Comparison of ENCODE assay signal across 9 cellular contexts in the genomic region with DNA sequence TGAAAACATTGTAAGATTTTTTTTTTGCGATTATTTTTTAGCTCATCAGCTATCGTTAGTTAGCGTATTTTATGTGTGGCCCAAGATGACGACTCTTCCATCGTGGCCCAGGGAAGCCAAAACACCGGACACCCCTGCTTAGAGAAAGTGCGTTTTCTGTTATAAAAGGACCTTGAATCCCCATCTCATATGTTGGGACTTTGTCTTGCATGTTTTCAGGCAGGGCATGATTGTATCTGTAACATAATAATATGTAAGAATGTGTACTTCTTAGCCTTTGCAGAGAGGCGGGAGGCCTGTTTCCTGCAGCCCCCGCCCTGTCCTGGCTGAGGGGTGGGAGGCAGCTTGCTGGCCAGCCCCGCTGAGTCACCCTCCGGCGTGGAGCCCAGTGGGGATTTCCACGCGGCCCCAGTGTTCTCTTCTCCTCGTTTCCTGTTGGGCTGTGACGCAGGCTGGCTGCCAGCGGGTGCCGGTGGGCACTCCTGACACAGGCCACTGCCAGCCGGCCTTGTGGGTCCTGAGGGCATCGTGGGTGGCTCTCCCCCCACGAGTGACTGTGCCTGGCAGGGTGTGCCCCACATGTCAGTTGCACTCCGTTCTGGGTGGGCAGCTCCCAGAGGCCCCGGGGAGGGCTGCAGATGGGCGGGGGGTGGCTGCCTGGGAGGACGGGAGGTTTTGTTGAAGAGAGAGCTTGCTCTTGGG. TPM values are rescaled to one million over a fixed set of nuclear protein-coding genes. Genes with fewer than 3 reads are reported as not detected.
DNase-seq lines count a peak whose midpoint lies in the region; ATAC-seq and TF ChIP-seq lines count a peak whose summit lies in the region.
"Had no signal": no experiment of that assay in that cellular context is flagged by ENCODE, and none has a peak within 500 bp of the region (broad histone marks: within the 10 kb centered on the region; RNA-seq: fewer than 3 reads in every experiment).

No MANE protein-coding gene starts in this region.

- peak overlapping the region; percentile 97 for H3K27ac Mint-ChIP-seq in activated T-helper 1 cell treated with anti-CD3 and anti-CD28 coated beads, Interleukin-12 subunit alpha, Interleukin-12 subunit beta, Interleukin-2, Interleukin-4 antibody, amounts not matched to agents 30 ng/mL and 10 ng/mL and 1 ng/mL, durations not matched to agents 14 hours and 24 hours and 36 hours

- no peak overlapping the region for H3K4me3 ChIP-seq in fibroblast of lung (replicated peaks in 1 of 4; ENCODE audit: control extremely low read depth in 1 of 4, insufficient read depth in 1 of 4, low read depth in 3 of 4, low read length in 4 of 4)
- peak overlapping the region; percentile 43 to 66 for H3K4me3 ChIP-seq in stomach smooth muscle (ENCODE audit: low read length in 2 of 2)

- H3K36me3 ChIP-seq in fibroblast of lung (ENCODE audit: control insufficient read depth, insufficient read depth, low read length) (peaks cover 14% of the 10 kb centered on the region), stomach smooth muscle (ENCODE audit: control insufficient read depth in 2 of 2, insufficient read depth in 2 of 2, low read length in 2 of 2) (no peaks in the 10 kb centered on the region)

- H3K9me3 Mint-ChIP-seq in activated T-helper 1 cell treated with anti-CD3 and anti-CD28 coated beads, Interleukin-12 subunit alpha, Interleukin-12 subunit beta, Interleukin-2, Interleukin-4 antibody, amounts not matched to agents 30 ng/mL and 10 ng/mL and 1 ng/mL, durations not matched to agents 14 hours and 24 hours and 36 hours: peaks cover 4% of the 10 kb centered on the region

- peak overlapping the region; percentile 28 for H3K4me2 ChIP-seq in fibroblast of lung (ENCODE audit: extremely low read depth, insufficient read depth, low read length)

- H3K4me3 Mint-ChIP-seq in activated T-helper 1 cell treated with anti-CD3 and anti-CD28 coated beads, Interleukin-12 subunit alpha, Interleukin-12 subunit beta, Interleukin-2, Interleukin-4 antibody, amounts not matched to agents 30 ng/mL and 10 ng/mL and 1 ng/mL, durations not matched to agents 14 hours and 24 hours and 36 hours: peak overlapping the region; percentile 84

- H3K27me3 ChIP-seq in fibroblast of lung (ENCODE audit: control insufficient read depth, insufficient read depth, low read length) (no peaks in the 10 kb centered on the region), stomach smooth muscle (ENCODE audit: control insufficient read depth in 1 of 2, insufficient read depth in 2 of 2, low read length in 2 of 2) (no peaks in the 10 kb centered on the region)

- H3K27me3 Mint-ChIP-seq in activated T-helper 1 cell treated with anti-CD3 and anti-CD28 coated beads, Interleukin-12 subunit alpha, Interleukin-12 subunit beta, Interleukin-2, Interleukin-4 antibody, amounts not matched to agents 30 ng/mL and 10 ng/mL and 1 ng/mL, durations not matched to agents 14 hours and 24 hours and 36 hours (ENCODE audit: insufficient read depth): no peaks in the 10 kb centered on the region

- H3K9me3 ChIP-seq in fibroblast of lung (ENCODE audit: control insufficient read depth, insufficient read depth, low read depth, low read length) (no peaks in the 10 kb centered on the region), stomach smooth muscle (ENCODE audit: control insufficient read depth in 2 of 2, low read length in 2 of 2) (no peaks in the 10 kb centered on the region)

- DNase-seq in A172 (ENCODE audit: low spot score) (peak; percentile 78), NAMALWA (ENCODE audit: low spot score) (peak; percentile 69), fibroblast of lung (ENCODE audit: low read depth in 2 of 2) (peak; percentile 92 to 95), nucleus accumbens (lab: John Stamatoyannopoulos, UW) (peak in 47 of 56 donors; percentile 5 to 81 (median 37)), NCI-H1105 (lab: John Stamatoyannopoulos, UW) (no peak)
- DNase-seq in activated T-helper 1 cell treated with anti-CD3 and anti-CD28 coated beads, Interleukin-12 subunit alpha, Interleukin-12 subunit beta, Interleukin-2, Interleukin-4 antibody, amounts not matched to agents 30 ng/mL and 10 ng/mL and 1 ng/mL, durations not matched to agents 14 hours and 24 hours and 36 hours (ENCODE audit: low spot score): peak; percentile 88

- ATAC-seq in GM19452 (IDR thresholded peaks at IDR 0.05; ENCODE audit: unreplicated experiment): peak; percentile 77

- H3K4me1 ChIP-seq in fibroblast of lung (ENCODE audit: control insufficient read depth, extremely low read depth, insufficient read depth, low read length): peaks cover 68% of the 10 kb centered on the region
- H3K4me1 ChIP-seq in stomach smooth muscle (ENCODE audit: control insufficient read depth, insufficient read depth, low read length): peaks cover 52% of the 10 kb centered on the region

- H3K27ac ChIP-seq in fibroblast of lung (ENCODE audit: insufficient read depth, low read length) (peak overlapping the region; percentile 97), stomach smooth muscle (ENCODE audit: low read length) (peak overlapping the region; percentile 75)
- H3K27ac ChIP-seq: C4-2B had no signal

- intact Hi-C loops in activated T-helper 1 cell treated with anti-CD3 and anti-CD28 coated beads, Interleukin-12 subunit alpha, Interleukin-12 subunit beta, Interleukin-2, Interleukin-4 antibody, amounts not matched to agents 30 ng/mL and 10 ng/mL and 1 ng/mL, durations not matched to agents 14 hours and 24 hours and 36 hours (cut with micrococcal nuclease): loop anchor here (1.0 kb wide), 3 partner anchors 10 to 36 kb away; no protein-coding TSS in a partner anchor

- no peak for TF ChIP-seq CTCF in fibroblast of lung (conservative IDR thresholded peaks at IDR 0.05 in 1 of 2, IDR thresholded peaks at IDR 0.05 in 1 of 2; ENCODE audit: low read depth in 1 of 2, low read length in 2 of 2)

- peaks cover 95% of the 10 kb centered on the region for H3K4me1 Mint-ChIP-seq in activated T-helper 1 cell treated with anti-CD3 and anti-CD28 coated beads, Interleukin-12 subunit alpha, Interleukin-12 subunit beta, Interleukin-2, Interleukin-4 antibody, amounts not matched to agents 30 ng/mL and 10 ng/mL and 1 ng/mL, durations not matched to agents 14 hours and 24 hours and 36 hours (ENCODE audit: low read depth)

- H3K9ac ChIP-seq in fibroblast of lung (ENCODE audit: insufficient read depth, low read length): peak overlapping the region; percentile 63
- peak overlapping the region; percentile 51 to 59 for H3K9ac ChIP-seq in stomach smooth muscle (ENCODE audit: low read length in 2 of 2)

- H3K79me2 ChIP-seq in fibroblast of lung (ENCODE audit: control insufficient read depth, insufficient read depth, low read length): peaks cover 86% of the 10 kb centered on the region

- H2AFZ ChIP-seq in fibroblast of lung (ENCODE audit: low read length): no peak overlapping the region

- H3K36me3 Mint-ChIP-seq in activated T-helper 1 cell treated with anti-CD3 and anti-CD28 coated beads, Interleukin-12 subunit alpha, Interleukin-12 subunit beta, Interleukin-2, Interleukin-4 antibody, amounts not matched to agents 30 ng/mL and 10 ng/mL and 1 ng/mL, durations not matched to agents 14 hours and 24 hours and 36 hours (ENCODE audit: low read depth): peaks cover 50% of the 10 kb centered on the region

- H4K20me1 ChIP-seq in fibroblast of lung (ENCODE audit: control insufficient read depth, extremely low read depth, insufficient read depth, low read length): no peaks in the 10 kb centered on the region

RNA-seq across cellular contexts. Expression of gene SMAD3, which starts 55.6 kb away (rescaled TPM):
- total RNA-seq in A172 (2014; rRNA removed; shearing (Covaris generic)): 5.2 and 7.2 TPM in 2 replicates
- total RNA-seq in activated T-helper 1 cell treated with anti-CD3 and anti-CD28 coated beads, Interleukin-12 subunit alpha, Interleukin-12 subunit beta, Interleukin-2, Interleukin-4 antibody, amounts not matched to agents 30 ng/mL and 10 ng/mL and 1 ng/mL, durations not matched to agents 14 hours and 24 hours and 36 hours: 80.2 and 80.4 TPM in 2 replicates
- 48.8 and 69.9 TPM in 2 replicates for total RNA-seq in fibroblast of lung
- 173 and 210 TPM in 2 replicates for polyA plus RNA-seq in fibroblast of lung
- polyA plus RNA-seq in fibroblast of lung (2012): 201 and 211 TPM in 2 replicates
- 738 and 1,027 TPM in 2 replicates for polyA minus RNA-seq in fibroblast of lung (ENCODE audit: low replicate concordance)

Comparison
In these comparisons a context has a peak if more than half of its experiments do, and no peak if none do; other contexts are left out.
1. H3K4me3 ChIP-seq: peak in stomach smooth muscle (2 of 2); none in fibroblast of lung (0 of 4).